Comparison of ENCODE assay signal across 8 cellular contexts in genomic region chr15:84130098-84130831, GRCh38.
DNase-seq lines count a peak whose midpoint lies in the region; ATAC-seq, FAIRE-seq and TF ChIP-seq lines count a peak whose summit lies in the region.
"Not testable (repeated sequence)": the region's sequence is repeated elsewhere in the genome, so short reads cannot be mapped to it uniquely, and the experiment has no call there.

No MANE protein-coding gene starts in this region.

- H3K27me3 ChIP-seq in PC-3 (ENCODE audit: low read length); bronchial epithelial cell (ENCODE audit: control insufficient read depth, insufficient read depth, low read length): not testable (repeated sequence)

- TF ChIP-seq POLR2A in A549 (IDR thresholded peaks at IDR 0.05; ENCODE audit: low read length) = not testable (repeated sequence)

- H3K27me3 Mint-ChIP-seq in nephron (ENCODE audit: low read depth) = not testable (repeated sequence)

- not testable (repeated sequence) for H3K27ac ChIP-seq in A549; HEK293 (ENCODE audit: extremely low read depth, low read depth, low read length); PC-3 (ENCODE audit: low read length)

- H3K4me2 ChIP-seq in A549; PC-3 (ENCODE audit: low read length): not testable (repeated sequence)

- H3K4me1 Mint-ChIP-seq in nephron = peaks cover 14% of the 10 kb centered on the region

- not testable (repeated sequence) for H3F3A ChIP-seq in PC-3 (ENCODE audit: low read length, unreplicated experiment)

- H3K9ac ChIP-seq in PC-3 (ENCODE audit: low read length) = not testable (repeated sequence)

- FAIRE-seq in A549 (lab: Jason Lieb, UNC) (peak; percentile 93), bronchial epithelial cell (lab: Jason Lieb, UNC) (peak; percentile 72)

- H3K4me3 ChIP-seq in A549; HEK293 (ENCODE audit: low read depth, low read length); PC-3 (ENCODE audit: low read length); bronchial epithelial cell (ENCODE audit: low read depth, low read length): not testable (repeated sequence)

- POLR2A ChIA-PET in A549 (lab: Yijun Ruan, JAX); HEK293 (lab: Yijun Ruan, JAX); PC-3 (lab: Charles Lee; ENCODE audit: unreplicated experiment): not testable (repeated sequence)

- not testable (repeated sequence) for H3K9me3 Mint-ChIP-seq in nephron

- intact Hi-C loops in PC-3 (cut with micrococcal nuclease); Right ventricle myocardium superior (cut with DNase I); left colon (cut with DNase I, micrococcal nuclease): not testable (repeated sequence)

- not testable (repeated sequence) for TF ChIP-seq CTCF in A549 (IDR thresholded peaks at IDR 0.05); HEK293 (tag by site-specific recombination; IDR thresholded peaks at IDR 0.05); PC-3 (conservative IDR thresholded peaks at IDR 0.05; ENCODE audit: low read depth, low read length); bronchial epithelial cell (IDR thresholded peaks at IDR 0.05; ENCODE audit: insufficient read depth, low read length, severe bottlenecking); nephron (IDR thresholded peaks at IDR 0.05; ENCODE audit: unreplicated experiment in 3 of 3)

- not testable (repeated sequence) for H2AFZ ChIP-seq in PC-3 (ENCODE audit: low read length)

- H3K4me3 Mint-ChIP-seq in nephron = not testable (repeated sequence)

- DNase-seq in A549 (ENCODE audit: low read depth in 1 of 2, low spot score in 1 of 2); Right ventricle myocardium superior; left colon: not testable (repeated sequence)
- DNase-seq in PC-3 (peak; percentile 23), bronchial epithelial cell (ENCODE audit: low read depth) (peak; percentile 1)

- peak overlapping the region; percentile 66 to 74 (median 73) for H3K27ac Mint-ChIP-seq in nephron

- H4K20me1 ChIP-seq in PC-3 (ENCODE audit: low read length) = not testable (repeated sequence)

- 26% methylated on average over 9 of the region's 9 CpGs for WGBS in A549 (ENCODE audit: missing lambda C conversion rate)

- not testable (repeated sequence) for H3K9me3 ChIP-seq in A549; HEK293 (ENCODE audit: control insufficient read depth, insufficient read depth, low read depth, low read length); PC-3 (ENCODE audit: low read length)

- CTCF ChIA-PET in A549 (lab: Yijun Ruan, JAX) (interaction anchor here (0.6 kb wide), 1 partner anchor 18 kb away, joined by 3 read pairs; no protein-coding TSS in a partner anchor), HEK293 (lab: Yijun Ruan, JAX) (interaction anchor here (0.6 kb wide), 1 partner anchor 536 kb away, joined by 3 read pairs; no protein-coding TSS in a partner anchor)
- CTCF ChIA-PET in PC-3 (lab: Charles Lee) = not testable (repeated sequence)

- not testable (repeated sequence) for TF ChIP-seq EP300 in A549 (IDR thresholded peaks at IDR 0.05)

- not testable (repeated sequence) for H3K36me3 ChIP-seq in HEK293 (ENCODE audit: control insufficient read depth in 2 of 2, insufficient read depth in 1 of 2, low read length in 2 of 2); PC-3 (ENCODE audit: low read depth, low read length); bronchial epithelial cell (ENCODE audit: control insufficient read depth, insufficient read depth, low read length)

- ATAC-seq in A549 (peak; percentile 47 to 51; a peak in 3 of 6 replicates), PC-3 (peak; percentile 92), SK-N-SH treated with all-trans-retinoic acid at 6 μM for 48 hours (peak; percentile 88), Right ventricle myocardium superior (ENCODE audit: poor library complexity) (peak; percentile 75), left colon (peak; percentile 100)

- not testable (repeated sequence) for H3K4me1 ChIP-seq in A549; HEK293 (ENCODE audit: control insufficient read depth, insufficient read depth, low read length)
- peaks cover 11% of the 10 kb centered on the region for H3K4me1 ChIP-seq in PC-3 (ENCODE audit: insufficient read depth, low read length)

- TF ChIP-seq RAD21 in A549 (conservative IDR thresholded peaks at IDR 0.05 in 1 of 2, IDR thresholded peaks at IDR 0.05 in 1 of 2) = not testable (repeated sequence)

- not testable (repeated sequence) for H3K9me2 ChIP-seq in PC-3 (replicated peaks; ENCODE audit: low read length)

- H3K79me2 ChIP-seq in PC-3 (ENCODE audit: low read length) = not testable (repeated sequence)

- BruUV-seq in PC-3 (replicated peaks; lab: Mats Ljungman, UMichigan) = not testable (repeated sequence)

- not testable (repeated sequence) for H3K36me3 Mint-ChIP-seq in nephron (ENCODE audit: low read depth)

TF ChIP-seq in HEK293, 187 proteins besides CTCF, POLR2A, EP300 and RAD21:
- TF ChIP-seq FEZF1 (tag by site-specific recombination; IDR thresholded peaks at IDR 0.05) (peak; percentile 72), ZNF350 (tag by site-specific recombination; IDR thresholded peaks at IDR 0.05) (peak; percentile 89)

Comparison
In these comparisons a context has a peak if more than half of its experiments do, and no peak if none do; other contexts are left out.
1. ATAC-seq: peak in every context shown above with its lines; median percentile 100 in left colon; 92 in PC-3; 88 in SK-N-SH treated with all-trans-retinoic acid at 6 μM for 48 hours; 75 in Right ventricle myocardium superior; 49 in A549.